17 cellular contexts compared by ENCODE assay signal in the genomic region with DNA sequence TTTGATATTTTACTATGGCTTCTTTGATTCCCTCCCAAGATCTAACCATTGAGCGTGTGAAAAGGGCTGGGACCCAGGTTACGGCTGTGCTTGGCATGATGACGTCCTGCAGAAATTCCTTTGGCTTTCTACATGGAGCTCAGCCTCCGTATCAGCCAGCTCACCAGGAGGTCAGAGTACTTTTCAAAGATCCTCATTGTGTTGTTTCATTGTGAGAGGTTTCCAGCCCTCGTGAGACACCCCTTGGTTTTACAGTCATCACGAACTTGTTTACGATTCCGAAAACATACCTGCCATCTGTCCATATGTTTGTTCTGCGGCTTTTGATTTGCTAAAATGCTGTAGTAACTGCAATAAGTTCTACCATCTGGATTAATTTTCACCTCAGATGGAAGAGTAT.
"Had no signal": no experiment of that assay in that cellular context is flagged by ENCODE, and none has a peak within 500 bp of the region (broad histone marks: within the 10 kb centered on the region; RNA-seq: fewer than 3 reads in every experiment).

No MANE protein-coding gene starts in this region.

- H3K27ac ChIP-seq: ascending aorta, coronary artery, WERI-Rb-1 had no signal

- H3K9me3 Mint-ChIP-seq: activated naive CD4-positive, alpha-beta T cell treated with anti-CD3 and anti-CD28 coated beads, Interleukin-2, amount 50 U/mL, for 24 hours had no signal

- H3K36me3 ChIP-seq: ascending aorta, WERI-Rb-1 had no signal

- H3K9me3 ChIP-seq: ascending aorta had no signal

- ATAC-seq: activated T-cell treated with anti-CD3 and anti-CD28 coated beads, Interleukin-2, amount 50 U/mL, for 72 hours; left lobe of liver had no signal

- H3K27me3 ChIP-seq: ascending aorta had no signal

- H3K27ac Mint-ChIP-seq: activated T-cell treated with anti-CD3 and anti-CD28 coated beads, Interleukin-2, amount 50 U/mL, for 72 hours; mesothelial cell of epicardium; nephron progenitor cell; progenitor cell of endocrine pancreas had no signal

- H3K36me3 Mint-ChIP-seq: activated naive CD4-positive, alpha-beta T cell treated with anti-CD3 and anti-CD28 coated beads, Interleukin-2, amount 50 U/mL, for 24 hours had no signal

- H3K4me3 Mint-ChIP-seq: activated naive CD4-positive, alpha-beta T cell treated with anti-CD3 and anti-CD28 coated beads, Interleukin-2, amount 50 U/mL, for 24 hours; activated T-cell treated with anti-CD3 and anti-CD28 coated beads, Interleukin-2, amount 50 U/mL, for 72 hours; mesothelial cell of epicardium; nephron progenitor cell had no signal

- H3K27me3 Mint-ChIP-seq: activated naive CD4-positive, alpha-beta T cell treated with anti-CD3 and anti-CD28 coated beads, Interleukin-2, amount 50 U/mL, for 24 hours; progenitor cell of endocrine pancreas had no signal

- H3K4me3 ChIP-seq: ascending aorta, coronary artery, lung had no signal

- DNase-seq: activated CD4-positive, alpha-beta T cell treated with anti-CD3 and anti-CD28 coated beads for 1 hour; activated CD4-positive, alpha-beta T cell treated with anti-CD3 and anti-CD28 coated beads, Interleukin-2, amount 50 U/mL, for 4 hours; activated effector memory CD4-positive, alpha-beta T cell treated with anti-CD3 and anti-CD28 coated beads, Interleukin-2, amount 50 U/mL, for 16 hours; activated T-cell treated with anti-CD3 and anti-CD28 coated beads, Interleukin-2, amount 50 U/mL, for 72 hours; effector CD4-positive, alpha-beta T cell; head of caudate nucleus; nephron progenitor cell; nucleus accumbens; stimulated activated naive CD4-positive, alpha-beta T cell; WERI-Rb-1 had no signal

- H3K4me1 Mint-ChIP-seq: mesothelial cell of epicardium, nephron progenitor cell had no signal

- H3K4me1 ChIP-seq: ascending aorta had no signal
